In genomic region chr20:34547844-34548613, GRCh38 we compare ENCODE assay signal across 18 cellular contexts.
"Had no signal": no experiment of that assay in that cellular context is flagged by ENCODE, and none has a peak within 500 bp of the region (broad histone marks: within the 10 kb centered on the region; RNA-seq: fewer than 3 reads in every experiment).

No MANE protein-coding gene starts in this region.

- H3K27me3 Mint-ChIP-seq: brain, T-cell had no signal

- H3K27ac ChIP-seq: ovary, right lobe of liver, testis, upper lobe of left lung had no signal

- H3K36me3 Mint-ChIP-seq: brain, T-cell had no signal

- H3K27me3 ChIP-seq: ovary, right lobe of liver, testis, upper lobe of left lung had no signal

- H3K27ac Mint-ChIP-seq: activated CD8-positive, alpha-beta T cell treated with anti-CD3 and anti-CD28 coated beads, Interleukin-2, amount 10 ng/mL, durations not matched to agents 7 days and 5 days; activated naive CD4-positive, alpha-beta T cell treated with anti-CD3 and anti-CD28 coated beads for 36 hours; activated T-cell treated with anti-CD3 and anti-CD28 coated beads, Interleukin-2, amount 50 U/mL, for 24 hours; activated T-helper 2 cell treated with anti-CD3 and anti-CD28 coated beads, Interferon-gamma antibody, Interleukin-2, Interleukin-4, amounts not matched to agents 10 μg/mL and 5 μg/mL and 100 μg/mL, durations not matched to agents 14 hours and 24 hours and 36 hours; brain; T-cell had no signal

- DNase-seq: activated CD4-positive, alpha-beta T cell treated with anti-CD3 and anti-CD28 coated beads for 48 hours; activated CD4-positive, CD25-positive, alpha-beta regulatory T cell; activated CD8-positive, alpha-beta T cell treated with anti-CD3 and anti-CD28 coated beads, Interleukin-2, amount 10 ng/mL, durations not matched to agents 7 days and 5 days; activated naive CD4-positive, alpha-beta T cell treated with anti-CD3 and anti-CD28 coated beads for 36 hours; activated T-cell treated with anti-CD3 and anti-CD28 coated beads, Interleukin-2, amount 50 U/mL, for 24 hours; caudate nucleus; head of caudate nucleus; kidney; mammary epithelial cell; ovary; right lobe of liver; stimulated activated CD4-positive, alpha-beta T cell treated with anti-CD3 and anti-CD28 coated beads, Interleukin-4, amount 100 ng/mL, for 1 hour; T-cell; testis; upper lobe of left lung had no signal

- H3K9me3 Mint-ChIP-seq: activated naive CD4-positive, alpha-beta T cell treated with anti-CD3 and anti-CD28 coated beads for 36 hours; activated T-cell treated with anti-CD3 and anti-CD28 coated beads, Interleukin-2, amount 50 U/mL, for 24 hours; activated T-helper 2 cell treated with anti-CD3 and anti-CD28 coated beads, Interferon-gamma antibody, Interleukin-2, Interleukin-4, amounts not matched to agents 10 μg/mL and 5 μg/mL and 100 μg/mL, durations not matched to agents 14 hours and 24 hours and 36 hours; T-cell had no signal

- ATAC-seq: activated CD8-positive, alpha-beta T cell treated with anti-CD3 and anti-CD28 coated beads, Interleukin-2, amount 10 ng/mL, durations not matched to agents 7 days and 5 days; left lobe of liver; T-cell had no signal

- H3K36me3 ChIP-seq: ovary, right lobe of liver had no signal

- H3K9me3 ChIP-seq: ovary, right lobe of liver, testis, upper lobe of left lung had no signal

- H3K4me3 ChIP-seq: ovary, right lobe of liver, testis, upper lobe of left lung had no signal

- H3K4me3 Mint-ChIP-seq: activated CD8-positive, alpha-beta T cell treated with anti-CD3 and anti-CD28 coated beads, Interleukin-2, amount 10 ng/mL, durations not matched to agents 7 days and 5 days; activated naive CD4-positive, alpha-beta T cell treated with anti-CD3 and anti-CD28 coated beads for 36 hours; activated T-cell treated with anti-CD3 and anti-CD28 coated beads, Interleukin-2, amount 50 U/mL, for 24 hours; brain; T-cell had no signal
